ENCODE assay signal across 16 cellular contexts in genomic region chr10:112510384-112510783, GRCh38.
DNase-seq lines count a peak whose midpoint lies in the region; ATAC-seq lines count a peak whose summit lies in the region.
"Had no signal": no experiment of that assay in that cellular context is flagged by ENCODE, and none has a peak within 500 bp of the region (broad histone marks: within the 10 kb centered on the region; RNA-seq: fewer than 3 reads in every experiment).

No MANE protein-coding gene starts in this region.

- no peak overlapping the region for H3K4me3 Mint-ChIP-seq in activated CD8-positive, alpha-beta memory T cell treated with anti-CD3 and anti-CD28 coated beads, Interleukin-2, amount 10 ng/mL, durations not matched to agents 7 days and 5 days
- no peak overlapping the region for H3K4me3 Mint-ChIP-seq in activated naive CD8-positive, alpha-beta T cell treated with anti-CD3 and anti-CD28 coated beads for 36 hours
- H3K4me3 Mint-ChIP-seq: CD14-positive monocyte had no signal

- H3K27ac Mint-ChIP-seq in activated CD8-positive, alpha-beta memory T cell treated with anti-CD3 and anti-CD28 coated beads, Interleukin-2, amount 10 ng/mL, durations not matched to agents 7 days and 5 days: no peak overlapping the region
- no peak overlapping the region for H3K27ac Mint-ChIP-seq in activated naive CD8-positive, alpha-beta T cell treated with anti-CD3 and anti-CD28 coated beads for 36 hours

- H3K27me3 Mint-ChIP-seq in activated CD8-positive, alpha-beta memory T cell treated with anti-CD3 and anti-CD28 coated beads, Interleukin-2, amount 10 ng/mL, durations not matched to agents 7 days and 5 days: peaks cover 14% of the 10 kb centered on the region
- H3K27me3 Mint-ChIP-seq in activated naive CD8-positive, alpha-beta T cell treated with anti-CD3 and anti-CD28 coated beads for 36 hours: no peaks in the 10 kb centered on the region

- H3K9me3 Mint-ChIP-seq in activated CD8-positive, alpha-beta memory T cell treated with anti-CD3 and anti-CD28 coated beads, Interleukin-2, amount 10 ng/mL, durations not matched to agents 7 days and 5 days (ENCODE audit: low read depth): peaks cover 2% of the 10 kb centered on the region
- peaks cover 4% of the 10 kb centered on the region for H3K9me3 Mint-ChIP-seq in activated naive CD8-positive, alpha-beta T cell treated with anti-CD3 and anti-CD28 coated beads for 36 hours

- peak; percentile 84 for DNase-seq in activated CD8-positive, alpha-beta memory T cell treated with anti-CD3 and anti-CD28 coated beads, Interleukin-2, amount 10 ng/mL, durations not matched to agents 7 days and 5 days
- DNase-seq in activated CD8-positive, alpha-beta memory T cell treated with anti-CD3 and anti-CD28 coated beads, Interleukin-2, amount 50 U/mL, for 4 hours: no peak
- DNase-seq in stimulated activated CD4-positive, alpha-beta T cell treated with anti-CD3 and anti-CD28 coated beads, Interleukin-4, amount 100 ng/mL, for 24 hours: peak; percentile 7
- no peak for DNase-seq in stimulated activated CD4-positive, alpha-beta T cell treated with anti-CD3 and anti-CD28 coated beads, Interleukin-12 subunit alpha, Interleukin-12 subunit beta, amount 100 ng/mL, for 4 hours
- peak; percentile 30 for DNase-seq in activated naive CD8-positive, alpha-beta T cell treated with anti-CD3 and anti-CD28 coated beads for 36 hours
- DNase-seq in stimulated activated naive CD8-positive, alpha-beta T cell treated with anti-CD3 and anti-CD28 coated beads, Interleukin-15, Interleukin-2, amounts not matched to agents 100 U/mL and 50 U/mL, for 24 hours: peak; percentile 28
- DNase-seq: Caco-2, HCEC 1CT, NCI-H1436 treated with DMSO at 0.1 percent for 48 hours, NCI-H2081 treated with DMSO at 0.1 percent for 48 hours, NCI-H524 treated with DMSO at 0.1 percent for 48 hours, RPMI8226 had no signal

- peak; percentile 97 for ATAC-seq in activated CD8-positive, alpha-beta memory T cell treated with anti-CD3 and anti-CD28 coated beads, Interleukin-2, amount 10 ng/mL, durations not matched to agents 7 days and 5 days
- peak; percentile 90 for ATAC-seq in stimulated activated naive CD8-positive, alpha-beta T cell treated with anti-CD3 and anti-CD28 coated beads, Interleukin-15, Interleukin-2, amounts not matched to agents 100 U/mL and 50 U/mL, for 24 hours
- ATAC-seq in GM18873 (IDR thresholded peaks at IDR 0.05; ENCODE audit: low FRiP score, unreplicated experiment) (no peak), HG03175 (IDR thresholded peaks at IDR 0.05; ENCODE audit: unreplicated experiment) (no peak)
- ATAC-seq: K562 had no signal

- CTCF ChIA-PET in activated CD8-positive, alpha-beta memory T cell treated with anti-CD3 and anti-CD28 coated beads, Interleukin-2, amount 10 ng/mL, durations not matched to agents 7 days and 5 days (lab: Charles Lee): interaction anchor here (1.1 to 1.2 kb wide), 2 partner anchors 10 to 21 kb away, joined by 3 to 4 read pairs; no protein-coding TSS in a partner anchor

- H3K36me3 Mint-ChIP-seq in activated CD8-positive, alpha-beta memory T cell treated with anti-CD3 and anti-CD28 coated beads, Interleukin-2, amount 10 ng/mL, durations not matched to agents 7 days and 5 days: peaks cover 28% of the 10 kb centered on the region
- peaks cover 27% of the 10 kb centered on the region for H3K36me3 Mint-ChIP-seq in activated naive CD8-positive, alpha-beta T cell treated with anti-CD3 and anti-CD28 coated beads for 36 hours

- H3K4me1 Mint-ChIP-seq in activated CD8-positive, alpha-beta memory T cell treated with anti-CD3 and anti-CD28 coated beads, Interleukin-2, amount 10 ng/mL, durations not matched to agents 7 days and 5 days: peaks cover 20% of the 10 kb centered on the region
- H3K4me1 Mint-ChIP-seq in activated naive CD8-positive, alpha-beta T cell treated with anti-CD3 and anti-CD28 coated beads for 36 hours: peaks cover 12% of the 10 kb centered on the region

Comparison
In these comparisons a context has a peak if more than half of its experiments do, and no peak if none do; other contexts are left out.
1. DNase-seq: peak in activated CD8-positive, alpha-beta memory T cell treated with anti-CD3 and anti-CD28 coated beads, Interleukin-2, amount 10 ng/mL, durations not matched to agents 7 days and 5 days (single experiment), stimulated activated CD4-positive, alpha-beta T cell treated with anti-CD3 and anti-CD28 coated beads, Interleukin-4, amount 100 ng/mL, for 24 hours (single experiment), activated naive CD8-positive, alpha-beta T cell treated with anti-CD3 and anti-CD28 coated beads for 36 hours (single experiment) and stimulated activated naive CD8-positive, alpha-beta T cell treated with anti-CD3 and anti-CD28 coated beads, Interleukin-15, Interleukin-2, amounts not matched to agents 100 U/mL and 50 U/mL, for 24 hours (single experiment); none in activated CD8-positive, alpha-beta memory T cell treated with anti-CD3 and anti-CD28 coated beads, Interleukin-2, amount 50 U/mL, for 4 hours (single experiment) and stimulated activated CD4-positive, alpha-beta T cell treated with anti-CD3 and anti-CD28 coated beads, Interleukin-12 subunit alpha, Interleukin-12 subunit beta, amount 100 ng/mL, for 4 hours (single experiment).
2. ATAC-seq: peak in activated CD8-positive, alpha-beta memory T cell treated with anti-CD3 and anti-CD28 coated beads, Interleukin-2, amount 10 ng/mL, durations not matched to agents 7 days and 5 days (single experiment) and stimulated activated naive CD8-positive, alpha-beta T cell treated with anti-CD3 and anti-CD28 coated beads, Interleukin-15, Interleukin-2, amounts not matched to agents 100 U/mL and 50 U/mL, for 24 hours (single experiment); none in GM18873 (single experiment) and HG03175 (single experiment).